Comparison of ENCODE assay signal across 26 cellular contexts in genomic region chr7:303425-303824, GRCh38. TPM values are rescaled to one million over a fixed set of nuclear protein-coding genes. Genes with fewer than 3 reads are reported as not detected.
"Had no signal": no experiment of that assay in that cellular context is flagged by ENCODE, and none has a peak within 500 bp of the region (broad histone marks: within the 10 kb centered on the region; RNA-seq: fewer than 3 reads in every experiment).

No MANE protein-coding gene starts in this region.

- H3K4me1 ChIP-seq: heart left ventricle, pancreas, prostate gland, right lobe of liver, transverse colon had no signal

- ATAC-seq: esophagus mucosa; heart left ventricle; left ventricle myocardium superior; naive thymus-derived CD4-positive, alpha-beta T cell; pancreas; stimulated activated naive B cell treated with anti-CD40 and anti-IgM and Interleukin-4, amounts not matched to agents 10 μg/mL and 1 μg/mL and 100 μg/mL, for 72 hours; stimulated activated naive CD8-positive, alpha-beta T cell treated with anti-CD3 and anti-CD28 coated beads, Interleukin-15, amount 100 ng/mL, for 72 hours had no signal

- H3K27me3 ChIP-seq: heart left ventricle, pancreas, right lobe of liver, transverse colon had no signal

- DNase-seq: effector memory CD4-positive, alpha-beta T cell; hypothalamus; islet precursor cell; left ventricle myocardium superior; naive thymus-derived CD4-positive, alpha-beta T cell; nucleus accumbens; retina; stimulated activated CD4-positive, alpha-beta T cell treated with anti-CD3 and anti-CD28 coated beads, Interleukin-2, amount 100 ng/mL, for 24 hours; stimulated activated CD4-positive, alpha-beta T cell treated with anti-CD3 and anti-CD28 coated beads, Interleukin-4, amount 100 ng/mL, for 4 hours; stimulated activated naive B cell treated with anti-CD40 and anti-IgM and Interleukin-4, amounts not matched to agents 10 μg/mL and 1 μg/mL and 100 μg/mL, for 72 hours; stimulated activated naive CD8-positive, alpha-beta T cell treated with anti-CD3 and anti-CD28 coated beads, Interleukin-15, amount 100 ng/mL, for 72 hours; transverse colon had no signal

- H3K27ac ChIP-seq: heart left ventricle, pancreas, prostate gland, right lobe of liver, thoracic aorta, transverse colon had no signal

- H3K9me3 ChIP-seq: pancreas, prostate gland, right lobe of liver, thoracic aorta, transverse colon had no signal

- H3K4me3 ChIP-seq: heart left ventricle, pancreas, prostate gland, right lobe of liver, thoracic aorta, transverse colon had no signal

- H3K36me3 ChIP-seq: heart left ventricle, pancreas, prostate gland, right lobe of liver, thoracic aorta, transverse colon had no signal

RNA-seq across cellular contexts. Expression of gene FOXL3, which starts 13.5 kb away (rescaled TPM):
- total RNA-seq: esophagus mucosa; fibroblast of lung; frontal cortex; glomerular endothelial cell; heart left ventricle; left ventricle myocardium superior; lung microvascular endothelial cell; mesenteric fat pad; mononuclear cell; naive thymus-derived CD4-positive, alpha-beta T cell; pancreas; prostate gland; right lobe of liver; skeletal muscle tissue; subcutaneous adipose tissue; thoracic aorta; transverse colon had no signal
